Comparison of ENCODE assay signal across 14 cellular contexts in genomic region chr15:38714309-38715072, GRCh38.
A peak's percentile ranks its signal among the peaks of the same experiment; 100 is the strongest.
DNase-seq lines count a peak whose midpoint lies in the region; ATAC-seq and TF ChIP-seq lines count a peak whose summit lies in the region.
"Had no signal": no experiment of that assay in that cellular context is flagged by ENCODE, and none has a peak within 500 bp of the region (broad histone marks: within the 10 kb centered on the region; RNA-seq: fewer than 3 reads in every experiment).

No MANE protein-coding gene starts in this region.

- no peaks in the 10 kb centered on the region for H3K27me3 ChIP-seq in testis

- no peak for ATAC-seq in GM21526 (IDR thresholded peaks at IDR 0.05; ENCODE audit: low FRiP score, unreplicated experiment)

- no peak overlapping the region for H3K27ac ChIP-seq in testis

- no peak for TF ChIP-seq CTCF in testis (IDR thresholded peaks at IDR 0.05)

- H3K4me1 ChIP-seq in testis = no peaks in the 10 kb centered on the region

- peak; percentile 22 for DNase-seq in HK-2 (ENCODE audit: unreplicated experiment)
- peak; percentile 97 for DNase-seq in astrocyte of the hippocampus (ENCODE audit: low read depth, low spot score)
- DNase-seq in hepatic stellate cell (ENCODE audit: low spot score) = peak; percentile 64
- peak; percentile 91 for DNase-seq in stromal cell of bone marrow (ENCODE audit: low read depth)
- DNase-seq in T-helper 2 cell = no peak
- no peak for DNase-seq in testis
- DNase-seq in NCI-H345 treated with DMSO at 0.1 percent for 48 hours (lab: John Stamatoyannopoulos, UW; ENCODE audit: unreplicated experiment) = no peak
- DNase-seq: activated gamma-delta T cell; DND-41; NCI-H2227 treated with DMSO at 0.1 percent for 48 hours; nephron progenitor cell; SHP77; stimulated activated CD4-positive, alpha-beta T cell treated with anti-CD3 and anti-CD28 coated beads, Interleukin-4, amount 100 ng/mL, for 4 hours had no signal

- no peak overlapping the region for H3K4me3 ChIP-seq in testis

- H3K36me3 ChIP-seq in testis (ENCODE audit: low read depth, missing control alignments) = no peaks in the 10 kb centered on the region

- no peak for TF ChIP-seq POLR2A in testis (IDR thresholded peaks at IDR 0.05)

- 51 to 58% methylated on average over 4 of the region's 4 CpGs for WGBS in testis, 2 donors

- no peaks in the 10 kb centered on the region for H3K9me3 ChIP-seq in testis

- intact Hi-C loops in testis (cut with DNase I; ENCODE audit: low total_unique reads) = no loop called here

Comparison
In these comparisons a context has a peak if more than half of its experiments do, and no peak if none do; other contexts are left out.
1. DNase-seq: peak in HK-2 (single experiment), astrocyte of the hippocampus (single experiment), hepatic stellate cell (single experiment) and stromal cell of bone marrow (single experiment); none in T-helper 2 cell (0 of 5), testis (single experiment) and NCI-H345 treated with DMSO at 0.1 percent for 48 hours (single experiment).